18 cellular contexts compared by ENCODE assay signal in genomic region chr6:13523826-13524622, GRCh38. TPM values are rescaled to one million over a fixed set of nuclear protein-coding genes. Genes with fewer than 3 reads are reported as not detected.
DNase-seq lines count a peak whose midpoint lies in the region; ATAC-seq, FAIRE-seq and TF ChIP-seq lines count a peak whose summit lies in the region.
"Had no signal": no experiment of that assay in that cellular context is flagged by ENCODE, and none has a peak within 500 bp of the region (broad histone marks: within the 10 kb centered on the region; RNA-seq: fewer than 3 reads in every experiment).

No MANE protein-coding gene starts in this region.

- H3K9ac ChIP-seq in OCI-LY1 (ENCODE audit: low read length) (peak overlapping the region; percentile 23; the same call in 1 of the 2 replicates), skeletal muscle tissue (ENCODE audit: low read depth in 1 of 3, low read length in 3 of 3) (peak overlapping the region; percentile 63 to 74 (median 71))

- TF ChIP-seq CTCF in OCI-LY1 (IDR thresholded peaks at IDR 0.05; ENCODE audit: low read length) (no peak), right atrium auricular region (IDR thresholded peaks at IDR 0.05) (no peak), vagina (IDR thresholded peaks at IDR 0.05) (no peak)

- FAIRE-seq in GM12892 (lab: Jason Lieb, UNC), result no peak

- H3K4me1 ChIP-seq in OCI-LY1 (ENCODE audit: insufficient read depth, low read length, severe bottlenecking), result peaks cover 57% of the 10 kb centered on the region
- peaks cover 0 to 44% of the 10 kb centered on the region in 2 donors for H3K4me1 ChIP-seq in right atrium auricular region
- H3K4me1 ChIP-seq in skeletal muscle tissue (ENCODE audit: control insufficient read depth in 3 of 3, insufficient read depth in 3 of 3, low read length in 3 of 3), result peaks cover 16 to 46% (median 30%) of the 10 kb centered on the region in 3 donors
- no peaks in the 10 kb centered on the region for H3K4me1 ChIP-seq in vagina
- H3K4me1 ChIP-seq: breast epithelium had no signal

- no peaks in the 10 kb centered on the region for H3F3A ChIP-seq in OCI-LY1 (ENCODE audit: insufficient read depth, low read length)

- peak overlapping the region; percentile 99 for H3K27ac ChIP-seq in OCI-LY1 (ENCODE audit: low read depth, low read length, poor library complexity, severe bottlenecking)
- peak overlapping the region; percentile 84 to 90 for H3K27ac ChIP-seq in right atrium auricular region
- peak overlapping the region; percentile 89 for H3K27ac ChIP-seq in skeletal muscle tissue (ENCODE audit: low read depth, low read length)
- H3K27ac ChIP-seq in vagina, result no peak overlapping the region
- H3K27ac ChIP-seq: esophagus muscularis mucosa had no signal

- H3K4me3 ChIP-seq in OCI-LY1 (ENCODE audit: low read depth, low read length, poor library complexity, severe bottlenecking) (no peak overlapping the region), right atrium auricular region (no peak overlapping the region), skeletal muscle tissue (ENCODE audit: low read length in 3 of 3) (peak overlapping the region in 2 of 3 donors; percentile 29 to 44), vagina (no peak overlapping the region)
- H3K4me3 ChIP-seq: breast epithelium, esophagus muscularis mucosa, upper lobe of left lung had no signal

- H3K4me3 Mint-ChIP-seq in stimulated activated effector memory CD8-positive, alpha-beta T cell treated with anti-CD3 and anti-CD28 coated beads, Interleukin-12 subunit alpha, Interleukin-12 subunit beta, amount 100 ng/mL, for 72 hours, result no peak overlapping the region
- H3K4me3 Mint-ChIP-seq: activated CD4-positive, alpha-beta memory T cell treated with anti-CD3 and anti-CD28 coated beads, Interleukin-2, amount 10 ng/mL, durations not matched to agents 7 days and 5 days; activated naive CD8-positive, alpha-beta T cell treated with anti-CD3 and anti-CD28 coated beads for 36 hours; activated T-cell treated with anti-CD3 and anti-CD28 coated beads, Interleukin-2, amount 50 U/mL, for 4 hours; CD4-positive, CD25-positive, alpha-beta regulatory T cell had no signal

- H3K9me3 ChIP-seq in OCI-LY1 (ENCODE audit: low read length) (no peaks in the 10 kb centered on the region), right atrium auricular region (no peaks in the 10 kb centered on the region), skeletal muscle tissue (ENCODE audit: control insufficient read depth in 3 of 3, low read length in 3 of 3) (no peaks in the 10 kb centered on the region), vagina (no peaks in the 10 kb centered on the region)
- H3K9me3 ChIP-seq: breast epithelium, esophagus muscularis mucosa, upper lobe of left lung had no signal

- H3K36me3 ChIP-seq in OCI-LY1 (ENCODE audit: insufficient read depth, low read length), result no peaks in the 10 kb centered on the region
- no peaks in the 10 kb centered on the region for H3K36me3 ChIP-seq in right atrium auricular region
- H3K36me3 ChIP-seq in skeletal muscle tissue (ENCODE audit: control insufficient read depth in 3 of 3, insufficient read depth in 3 of 3, low read length in 3 of 3), result no peaks in the 10 kb centered on the region
- no peaks in the 10 kb centered on the region for H3K36me3 ChIP-seq in vagina
- H3K36me3 ChIP-seq: breast epithelium, esophagus muscularis mucosa, upper lobe of left lung had no signal

- H2AFZ ChIP-seq in OCI-LY1 (ENCODE audit: low read length), result peak overlapping the region; percentile 1; the same call in 1 of the 2 replicates

- H3K9me3 Mint-ChIP-seq in stimulated activated effector memory CD8-positive, alpha-beta T cell treated with anti-CD3 and anti-CD28 coated beads, Interleukin-12 subunit alpha, Interleukin-12 subunit beta, amount 100 ng/mL, for 72 hours, result no peaks in the 10 kb centered on the region
- H3K9me3 Mint-ChIP-seq: activated CD4-positive, alpha-beta memory T cell treated with anti-CD3 and anti-CD28 coated beads, Interleukin-2, amount 10 ng/mL, durations not matched to agents 7 days and 5 days; activated naive CD8-positive, alpha-beta T cell treated with anti-CD3 and anti-CD28 coated beads for 36 hours; activated T-cell treated with anti-CD3 and anti-CD28 coated beads, Interleukin-2, amount 50 U/mL, for 4 hours; CD4-positive, CD25-positive, alpha-beta regulatory T cell had no signal

- no peaks in the 10 kb centered on the region for H3K79me2 ChIP-seq in OCI-LY1 (ENCODE audit: insufficient read depth, low read length)

- H3K4me1 Mint-ChIP-seq in stimulated activated effector memory CD8-positive, alpha-beta T cell treated with anti-CD3 and anti-CD28 coated beads, Interleukin-12 subunit alpha, Interleukin-12 subunit beta, amount 100 ng/mL, for 72 hours, result peaks cover 7% of the 10 kb centered on the region

- H3K4me2 ChIP-seq in OCI-LY1 (ENCODE audit: low read length), result peak overlapping the region; percentile 36; the same call in 1 of the 2 replicates

- H3K27me3 ChIP-seq in OCI-LY1 (ENCODE audit: insufficient read depth, low read length) (no peaks in the 10 kb centered on the region), right atrium auricular region (no peaks in the 10 kb centered on the region), skeletal muscle tissue (ENCODE audit: control insufficient read depth in 3 of 3, insufficient read depth in 3 of 3, low read length in 3 of 3) (no peaks in the 10 kb centered on the region), vagina (no peaks in the 10 kb centered on the region)
- H3K27me3 ChIP-seq: breast epithelium, esophagus muscularis mucosa, upper lobe of left lung had no signal

- ATAC-seq in stimulated activated effector memory CD8-positive, alpha-beta T cell treated with anti-CD3 and anti-CD28 coated beads, Interleukin-12 subunit alpha, Interleukin-12 subunit beta, amount 100 ng/mL, for 72 hours, result no peak
- ATAC-seq: activated T-cell treated with anti-CD3 and anti-CD28 coated beads, Interleukin-2, amount 50 U/mL, for 4 hours had no signal

- H4K20me1 ChIP-seq in OCI-LY1 (ENCODE audit: insufficient read depth, low read length), result no peaks in the 10 kb centered on the region

- no peaks in the 10 kb centered on the region for H3K9me2 ChIP-seq in OCI-LY1 (ENCODE audit: low read depth, low read length)

- intact Hi-C loops in vagina (cut with DNase I), result no loop called here

- TF ChIP-seq POLR2A in vagina (IDR thresholded peaks at IDR 0.05) (no peak), GM12892 (IDR thresholded peaks at IDR 0.05; ENCODE audit: low read depth, low read length) (no peak)

- peak; percentile 10 for DNase-seq in NCI-H2227 (lab: John Stamatoyannopoulos, UW; ENCODE audit: unreplicated experiment)
- DNase-seq in NCI-H2227 treated with DMSO at 0.1 percent for 48 hours (lab: John Stamatoyannopoulos, UW), result no peak
- DNase-seq in right atrium auricular region (ENCODE audit: low spot score), result no peak
- DNase-seq in vagina (ENCODE audit: extremely low spot score in 2 of 2), result no peak
- no peak for DNase-seq in GM12892 (ENCODE audit: insufficient read length)
- DNase-seq in stimulated activated effector memory CD8-positive, alpha-beta T cell treated with anti-CD3 and anti-CD28 coated beads, Interleukin-12 subunit alpha, Interleukin-12 subunit beta, amount 100 ng/mL, for 72 hours (ENCODE audit: low spot score in 2 of 2), result no peak
- DNase-seq: activated CD4-positive, alpha-beta memory T cell treated with anti-CD3 and anti-CD28 coated beads, Interleukin-2, amount 10 ng/mL, durations not matched to agents 7 days and 5 days; activated naive CD8-positive, alpha-beta T cell treated with anti-CD3 and anti-CD28 coated beads for 36 hours; activated T-cell treated with anti-CD3 and anti-CD28 coated beads, Interleukin-2, amount 50 U/mL, for 4 hours; CD4-positive, CD25-positive, alpha-beta regulatory T cell; DND-41; glutamatergic neuron; NCI-H1092 had no signal

- H3K27ac Mint-ChIP-seq in stimulated activated effector memory CD8-positive, alpha-beta T cell treated with anti-CD3 and anti-CD28 coated beads, Interleukin-12 subunit alpha, Interleukin-12 subunit beta, amount 100 ng/mL, for 72 hours, result no peak overlapping the region
- H3K27ac Mint-ChIP-seq: activated CD4-positive, alpha-beta memory T cell treated with anti-CD3 and anti-CD28 coated beads, Interleukin-2, amount 10 ng/mL, durations not matched to agents 7 days and 5 days; activated naive CD8-positive, alpha-beta T cell treated with anti-CD3 and anti-CD28 coated beads for 36 hours had no signal

- no peaks in the 10 kb centered on the region for H3K36me3 Mint-ChIP-seq in stimulated activated effector memory CD8-positive, alpha-beta T cell treated with anti-CD3 and anti-CD28 coated beads, Interleukin-12 subunit alpha, Interleukin-12 subunit beta, amount 100 ng/mL, for 72 hours
- H3K36me3 Mint-ChIP-seq: activated naive CD8-positive, alpha-beta T cell treated with anti-CD3 and anti-CD28 coated beads for 36 hours; CD4-positive, CD25-positive, alpha-beta regulatory T cell had no signal

RNA-seq across cellular contexts. Expression of gene GFOD1, which starts 36.6 kb away (rescaled TPM):
- total RNA-seq in right atrium auricular region (10 to 100 TPM; 66.2 to 96.3 TPM), skeletal muscle tissue (6.3 TPM), vagina (16.9 TPM)
- polyA plus RNA-seq in GM12892 (2012; ENCODE audit: missing spikeins), result 11.2 TPM

RNA-seq across cellular contexts. Expression of gene SIRT5, which starts 50.4 kb away (rescaled TPM):
- total RNA-seq in right atrium auricular region (10 to 100 TPM; 17.9 to 31.2 TPM), skeletal muscle tissue (10.4 TPM), vagina (7.1 TPM)
- 9.9 TPM for polyA plus RNA-seq in GM12892 (2012; ENCODE audit: missing spikeins)

Comparison
In these comparisons a context has a peak if more than half of its experiments do, and no peak if none do; other contexts are left out.
1. H3K4me3 ChIP-seq: peak in skeletal muscle tissue (2 of 3); none in OCI-LY1 (single experiment), right atrium auricular region (0 of 2) and vagina (0 of 2).